Comparison of ENCODE assay signal across 1 cellular context in the genomic region with DNA sequence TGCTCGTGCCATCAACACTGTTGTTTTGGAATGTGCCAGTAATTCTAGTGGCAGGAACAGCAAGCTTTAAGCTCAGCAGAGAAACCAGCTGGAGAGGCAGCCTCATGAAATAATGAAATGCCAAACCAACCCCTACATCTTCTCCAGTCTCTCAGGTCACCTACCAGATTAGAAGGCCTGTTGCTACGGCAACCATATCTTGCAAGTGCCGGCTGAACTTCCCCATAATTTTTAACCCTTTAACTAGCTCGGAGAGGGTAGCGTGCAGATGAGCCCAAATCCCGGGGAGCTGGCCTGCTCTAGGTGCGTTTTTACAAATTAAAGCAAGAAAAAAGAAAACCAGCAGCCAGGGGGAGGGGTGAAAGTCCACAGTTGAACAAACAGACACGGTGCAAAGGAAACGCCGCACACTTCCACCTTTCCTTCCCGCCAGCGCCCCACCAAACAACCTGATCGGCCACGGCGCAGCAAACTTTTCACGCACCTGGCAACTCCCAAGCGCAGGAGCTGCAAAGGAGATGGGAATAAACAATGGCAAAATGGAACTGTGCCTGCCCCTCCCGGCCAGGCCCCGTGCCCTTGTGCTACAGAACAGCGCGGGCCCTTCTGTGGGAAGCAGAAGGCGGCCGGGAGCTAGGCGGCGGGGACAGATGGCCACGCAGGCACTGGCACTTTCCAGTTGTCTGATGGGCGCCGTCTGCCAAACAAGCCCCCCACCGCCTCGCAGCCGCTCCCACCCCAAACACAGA.
A peak's percentile ranks its signal among the peaks of the same experiment; 100 is the strongest.
TF ChIP-seq lines count a peak whose summit lies in the region.

No MANE protein-coding gene starts in this region.

TF ChIP-seq in HepG2, 621 proteins besides CTCF, POLR2A, EP300 and RAD21 (continued from another document and continues in another):
- TF ChIP-seq ZNF180 (CRISPR knock-in tag; IDR thresholded peaks at IDR 0.05; ENCODE audit: borderline replicate concordance, low read depth) (no peak), ELF3 (CRISPR knock-in tag; IDR thresholded peaks at IDR 0.05) (peak; percentile 20; the same call in 1 of the 2 replicates), KDM5B (CRISPR knock-in tag; IDR thresholded peaks at IDR 0.05; ENCODE audit: borderline replicate concordance) (peak; percentile 48; the same call in 1 of the 2 replicates), YEATS4 (CRISPR knock-in tag; IDR thresholded peaks at IDR 0.05; ENCODE audit: borderline replicate concordance) (peak; percentile 51; the same call in 1 of the 2 replicates), CREB1 (IDR thresholded peaks at IDR 0.05) (no peak), CREB1 (CRISPR knock-in tag; IDR thresholded peaks at IDR 0.05) (peak; percentile 18; the same call in 1 of the 2 replicates), MED8 (CRISPR knock-in tag; IDR thresholded peaks at IDR 0.05; ENCODE audit: insufficient replicate concordance) (no peak), ZNF556 (CRISPR knock-in tag; IDR thresholded peaks at IDR 0.05; ENCODE audit: borderline replicate concordance) (no peak), MTA1 (CRISPR knock-in tag; IDR thresholded peaks at IDR 0.05; ENCODE audit: borderline replicate concordance) (peak; percentile 78; the same call in 1 of the 2 replicates), ZNF224 (CRISPR knock-in tag; IDR thresholded peaks at IDR 0.05) (no peak), ZFAT (CRISPR knock-in tag; conservative IDR thresholded peaks at IDR 0.05) (no peak), KMT2A (CRISPR knock-in tag; IDR thresholded peaks at IDR 0.05) (peak; percentile 41; the same call in 1 of the 2 replicates), KDM5A (IDR thresholded peaks at IDR 0.05; ENCODE audit: borderline replicate concordance, low read length) (no peak), ZNF160 (CRISPR knock-in tag; IDR thresholded peaks at IDR 0.05) (no peak), ELF4 (CRISPR knock-in tag; IDR thresholded peaks at IDR 0.05; ENCODE audit: borderline replicate concordance) (no peak), HNF4A (CRISPR knock-in tag; IDR thresholded peaks at IDR 0.05) (peak; percentile 82), HDAC1 (CRISPR knock-in tag; IDR thresholded peaks at IDR 0.05) (peak; percentile 66), ZNF788 (CRISPR knock-in tag; IDR thresholded peaks at IDR 0.05; ENCODE audit: borderline replicate concordance) (peak; percentile 18; the same call in 1 of the 2 replicates), NR2F6 (IDR thresholded peaks at IDR 0.05) (no peak), NR2F6 (CRISPR knock-in tag; IDR thresholded peaks at IDR 0.05) (0 out of 2 replicates have a peak, but pooled peaks have one; percentile 30), ZNF432 (CRISPR knock-in tag; IDR thresholded peaks at IDR 0.05; ENCODE audit: borderline replicate concordance) (no peak), TBX2 (CRISPR knock-in tag; IDR thresholded peaks at IDR 0.05; ENCODE audit: borderline replicate concordance) (peak; percentile 53; the same call in 1 of the 2 replicates), EHMT2 (IDR thresholded peaks at IDR 0.05; ENCODE audit: borderline replicate concordance, low read depth, low read length) (no peak), ZNF225 (CRISPR knock-in tag; IDR thresholded peaks at IDR 0.05) (no peak), ISX (CRISPR knock-in tag; conservative IDR thresholded peaks at IDR 0.05) (no peak), RXRB (CRISPR knock-in tag; IDR thresholded peaks at IDR 0.05; ENCODE audit: borderline replicate concordance) (no peak), ZNF619 (CRISPR knock-in tag; IDR thresholded peaks at IDR 0.05) (no peak), ETV5 (CRISPR knock-in tag; IDR thresholded peaks at IDR 0.05; ENCODE audit: borderline replicate concordance) (peak; percentile 11; the same call in 1 of the 2 replicates), SPEN (CRISPR knock-in tag; IDR thresholded peaks at IDR 0.05; ENCODE audit: low read depth) (0 out of 2 replicates have a peak, but pooled peaks have one; percentile 26), MZF1 (CRISPR knock-in tag; IDR thresholded peaks at IDR 0.05; ENCODE audit: borderline replicate concordance) (no peak), ZNF282 (IDR thresholded peaks at IDR 0.05; ENCODE audit: partially characterized antibody) (no peak), WIZ (CRISPR knock-in tag; IDR thresholded peaks at IDR 0.05) (no peak)
- TF ChIP-seq, protein P1, sequence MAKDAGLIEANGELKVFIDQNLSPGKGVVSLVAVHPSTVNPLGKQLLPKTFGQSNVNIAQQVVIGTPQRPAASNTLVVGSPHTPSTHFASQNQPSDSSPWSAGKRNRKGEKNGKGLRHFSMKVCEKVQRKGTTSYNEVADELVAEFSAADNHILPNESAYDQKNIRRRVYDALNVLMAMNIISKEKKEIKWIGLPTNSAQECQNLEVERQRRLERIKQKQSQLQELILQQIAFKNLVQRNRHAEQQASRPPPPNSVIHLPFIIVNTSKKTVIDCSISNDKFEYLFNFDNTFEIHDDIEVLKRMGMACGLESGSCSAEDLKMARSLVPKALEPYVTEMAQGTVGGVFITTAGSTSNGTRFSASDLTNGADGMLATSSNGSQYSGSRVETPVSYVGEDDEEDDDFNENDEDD (CRISPR knock-in tag; IDR thresholded peaks at IDR 0.05; ENCODE audit: borderline replicate concordance), result peak; percentile 47; the same call in 1 of the 2 replicates
- TF ChIP-seq, protein P2, sequence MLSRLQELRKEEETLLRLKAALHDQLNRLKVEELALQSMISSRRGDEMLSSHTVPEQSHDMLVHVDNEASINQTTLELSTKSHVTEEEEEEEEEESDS (CRISPR knock-in tag; IDR thresholded peaks at IDR 0.05; ENCODE audit: borderline replicate concordance), result no peak
- TF ChIP-seq, protein P3, sequence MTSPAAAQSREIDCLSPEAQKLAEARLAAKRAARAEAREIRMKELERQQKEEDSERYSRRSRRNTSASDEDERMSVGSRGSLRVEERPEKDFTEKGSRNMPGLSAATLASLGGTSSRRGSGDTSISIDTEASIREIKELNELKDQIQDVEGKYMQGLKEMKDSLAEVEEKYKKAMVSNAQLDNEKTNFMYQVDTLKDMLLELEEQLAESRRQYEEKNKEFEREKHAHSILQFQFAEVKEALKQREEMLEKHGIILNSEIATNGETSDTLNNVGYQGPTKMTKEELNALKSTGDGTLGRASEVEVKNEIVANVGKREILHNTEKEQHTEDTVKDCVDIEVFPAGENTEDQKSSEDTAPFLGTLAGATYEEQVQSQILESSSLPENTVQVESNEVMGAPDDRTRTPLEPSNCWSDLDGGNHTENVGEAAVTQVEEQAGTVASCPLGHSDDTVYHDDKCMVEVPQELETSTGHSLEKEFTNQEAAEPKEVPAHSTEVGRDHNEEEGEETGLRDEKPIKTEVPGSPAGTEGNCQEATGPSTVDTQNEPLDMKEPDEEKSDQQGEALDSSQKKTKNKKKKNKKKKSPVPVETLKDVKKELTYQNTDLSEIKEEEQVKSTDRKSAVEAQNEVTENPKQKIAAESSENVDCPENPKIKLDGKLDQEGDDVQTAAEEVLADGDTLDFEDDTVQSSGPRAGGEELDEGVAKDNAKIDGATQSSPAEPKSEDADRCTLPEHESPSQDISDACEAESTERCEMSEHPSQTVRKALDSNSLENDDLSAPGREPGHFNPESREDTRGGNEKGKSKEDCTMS (CRISPR knock-in tag; conservative IDR thresholded peaks at IDR 0.05), result no peak
- TF ChIP-seq, protein P4, sequence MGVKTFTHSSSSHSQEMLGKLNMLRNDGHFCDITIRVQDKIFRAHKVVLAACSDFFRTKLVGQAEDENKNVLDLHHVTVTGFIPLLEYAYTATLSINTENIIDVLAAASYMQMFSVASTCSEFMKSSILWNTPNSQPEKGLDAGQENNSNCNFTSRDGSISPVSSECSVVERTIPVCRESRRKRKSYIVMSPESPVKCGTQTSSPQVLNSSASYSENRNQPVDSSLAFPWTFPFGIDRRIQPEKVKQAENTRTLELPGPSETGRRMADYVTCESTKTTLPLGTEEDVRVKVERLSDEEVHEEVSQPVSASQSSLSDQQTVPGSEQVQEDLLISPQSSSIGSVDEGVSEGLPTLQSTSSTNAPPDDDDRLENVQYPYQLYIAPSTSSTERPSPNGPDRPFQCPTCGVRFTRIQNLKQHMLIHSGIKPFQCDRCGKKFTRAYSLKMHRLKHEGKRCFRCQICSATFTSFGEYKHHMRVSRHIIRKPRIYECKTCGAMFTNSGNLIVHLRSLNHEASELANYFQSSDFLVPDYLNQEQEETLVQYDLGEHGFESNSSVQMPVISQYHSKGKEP (CRISPR knock-in tag; IDR thresholded peaks at IDR 0.05), result no peak
- TF ChIP-seq, protein P5, sequence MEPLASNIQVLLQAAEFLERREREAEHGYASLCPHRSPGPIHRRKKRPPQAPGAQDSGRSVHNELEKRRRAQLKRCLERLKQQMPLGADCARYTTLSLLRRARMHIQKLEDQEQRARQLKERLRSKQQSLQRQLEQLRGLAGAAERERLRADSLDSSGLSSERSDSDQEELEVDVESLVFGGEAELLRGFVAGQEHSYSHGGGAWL (CRISPR knock-in tag; IDR thresholded peaks at IDR 0.05), result no peak
- TF ChIP-seq, protein P6, sequence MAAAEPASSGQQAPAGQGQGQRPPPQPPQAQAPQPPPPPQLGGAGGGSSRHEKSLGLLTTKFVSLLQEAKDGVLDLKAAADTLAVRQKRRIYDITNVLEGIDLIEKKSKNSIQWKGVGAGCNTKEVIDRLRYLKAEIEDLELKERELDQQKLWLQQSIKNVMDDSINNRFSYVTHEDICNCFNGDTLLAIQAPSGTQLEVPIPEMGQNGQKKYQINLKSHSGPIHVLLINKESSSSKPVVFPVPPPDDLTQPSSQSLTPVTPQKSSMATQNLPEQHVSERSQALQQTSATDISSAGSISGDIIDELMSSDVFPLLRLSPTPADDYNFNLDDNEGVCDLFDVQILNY (CRISPR knock-in tag; conservative IDR thresholded peaks at IDR 0.05), result 0 out of 2 replicates have a peak, but pooled peaks have one; percentile 24
- TF ChIP-seq, protein P7, sequence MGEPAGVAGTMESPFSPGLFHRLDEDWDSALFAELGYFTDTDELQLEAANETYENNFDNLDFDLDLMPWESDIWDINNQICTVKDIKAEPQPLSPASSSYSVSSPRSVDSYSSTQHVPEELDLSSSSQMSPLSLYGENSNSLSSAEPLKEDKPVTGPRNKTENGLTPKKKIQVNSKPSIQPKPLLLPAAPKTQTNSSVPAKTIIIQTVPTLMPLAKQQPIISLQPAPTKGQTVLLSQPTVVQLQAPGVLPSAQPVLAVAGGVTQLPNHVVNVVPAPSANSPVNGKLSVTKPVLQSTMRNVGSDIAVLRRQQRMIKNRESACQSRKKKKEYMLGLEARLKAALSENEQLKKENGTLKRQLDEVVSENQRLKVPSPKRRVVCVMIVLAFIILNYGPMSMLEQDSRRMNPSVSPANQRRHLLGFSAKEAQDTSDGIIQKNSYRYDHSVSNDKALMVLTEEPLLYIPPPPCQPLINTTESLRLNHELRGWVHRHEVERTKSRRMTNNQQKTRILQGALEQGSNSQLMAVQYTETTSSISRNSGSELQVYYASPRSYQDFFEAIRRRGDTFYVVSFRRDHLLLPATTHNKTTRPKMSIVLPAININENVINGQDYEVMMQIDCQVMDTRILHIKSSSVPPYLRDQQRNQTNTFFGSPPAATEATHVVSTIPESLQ (CRISPR knock-in tag; conservative IDR thresholded peaks at IDR 0.05), result no peak
- TF ChIP-seq, protein P8, sequence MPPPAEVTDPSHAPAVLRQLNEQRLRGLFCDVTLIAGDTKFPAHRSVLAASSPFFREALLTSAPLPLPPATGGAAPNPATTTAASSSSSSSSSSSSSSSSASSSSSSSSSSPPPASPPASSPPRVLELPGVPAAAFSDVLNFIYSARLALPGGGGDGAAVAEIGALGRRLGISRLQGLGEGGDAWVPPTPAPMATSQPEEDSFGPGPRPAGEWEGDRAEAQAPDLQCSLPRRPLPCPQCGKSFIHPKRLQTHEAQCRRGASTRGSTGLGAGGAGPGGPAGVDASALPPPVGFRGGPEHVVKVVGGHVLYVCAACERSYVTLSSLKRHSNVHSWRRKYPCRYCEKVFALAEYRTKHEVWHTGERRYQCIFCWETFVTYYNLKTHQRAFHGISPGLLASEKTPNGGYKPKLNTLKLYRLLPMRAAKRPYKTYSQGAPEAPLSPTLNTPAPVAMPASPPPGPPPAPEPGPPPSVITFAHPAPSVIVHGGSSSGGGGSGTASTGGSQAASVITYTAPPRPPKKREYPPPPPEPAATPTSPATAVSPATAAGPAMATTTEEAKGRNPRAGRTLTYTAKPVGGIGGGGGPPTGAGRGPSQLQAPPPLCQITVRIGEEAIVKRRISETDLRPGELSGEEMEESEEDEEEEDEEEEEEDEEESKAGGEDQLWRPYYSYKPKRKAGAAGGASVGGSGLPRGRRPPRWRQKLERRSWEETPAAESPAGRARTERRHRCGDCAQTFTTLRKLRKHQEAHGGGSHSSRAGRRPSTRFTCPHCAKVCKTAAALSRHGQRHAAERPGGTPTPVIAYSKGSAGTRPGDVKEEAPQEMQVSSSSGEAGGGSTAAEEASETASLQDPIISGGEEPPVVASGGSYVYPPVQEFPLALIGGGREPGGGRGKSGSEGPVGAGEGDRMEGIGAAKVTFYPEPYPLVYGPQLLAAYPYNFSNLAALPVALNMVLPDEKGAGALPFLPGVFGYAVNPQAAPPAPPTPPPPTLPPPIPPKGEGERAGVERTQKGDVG (CRISPR knock-in tag; IDR thresholded peaks at IDR 0.05; ENCODE audit: borderline replicate concordance), result no peak; the same call in 1 of the 2 replicates
- TF ChIP-seq, protein P9, sequence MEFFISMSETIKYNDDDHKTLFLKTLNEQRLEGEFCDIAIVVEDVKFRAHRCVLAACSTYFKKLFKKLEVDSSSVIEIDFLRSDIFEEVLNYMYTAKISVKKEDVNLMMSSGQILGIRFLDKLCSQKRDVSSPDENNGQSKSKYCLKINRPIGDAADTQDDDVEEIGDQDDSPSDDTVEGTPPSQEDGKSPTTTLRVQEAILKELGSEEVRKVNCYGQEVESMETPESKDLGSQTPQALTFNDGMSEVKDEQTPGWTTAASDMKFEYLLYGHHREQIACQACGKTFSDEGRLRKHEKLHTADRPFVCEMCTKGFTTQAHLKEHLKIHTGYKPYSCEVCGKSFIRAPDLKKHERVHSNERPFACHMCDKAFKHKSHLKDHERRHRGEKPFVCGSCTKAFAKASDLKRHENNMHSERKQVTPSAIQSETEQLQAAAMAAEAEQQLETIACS (CRISPR knock-in tag; IDR thresholded peaks at IDR 0.05), result no peak
- TF ChIP-seq, protein P10, sequence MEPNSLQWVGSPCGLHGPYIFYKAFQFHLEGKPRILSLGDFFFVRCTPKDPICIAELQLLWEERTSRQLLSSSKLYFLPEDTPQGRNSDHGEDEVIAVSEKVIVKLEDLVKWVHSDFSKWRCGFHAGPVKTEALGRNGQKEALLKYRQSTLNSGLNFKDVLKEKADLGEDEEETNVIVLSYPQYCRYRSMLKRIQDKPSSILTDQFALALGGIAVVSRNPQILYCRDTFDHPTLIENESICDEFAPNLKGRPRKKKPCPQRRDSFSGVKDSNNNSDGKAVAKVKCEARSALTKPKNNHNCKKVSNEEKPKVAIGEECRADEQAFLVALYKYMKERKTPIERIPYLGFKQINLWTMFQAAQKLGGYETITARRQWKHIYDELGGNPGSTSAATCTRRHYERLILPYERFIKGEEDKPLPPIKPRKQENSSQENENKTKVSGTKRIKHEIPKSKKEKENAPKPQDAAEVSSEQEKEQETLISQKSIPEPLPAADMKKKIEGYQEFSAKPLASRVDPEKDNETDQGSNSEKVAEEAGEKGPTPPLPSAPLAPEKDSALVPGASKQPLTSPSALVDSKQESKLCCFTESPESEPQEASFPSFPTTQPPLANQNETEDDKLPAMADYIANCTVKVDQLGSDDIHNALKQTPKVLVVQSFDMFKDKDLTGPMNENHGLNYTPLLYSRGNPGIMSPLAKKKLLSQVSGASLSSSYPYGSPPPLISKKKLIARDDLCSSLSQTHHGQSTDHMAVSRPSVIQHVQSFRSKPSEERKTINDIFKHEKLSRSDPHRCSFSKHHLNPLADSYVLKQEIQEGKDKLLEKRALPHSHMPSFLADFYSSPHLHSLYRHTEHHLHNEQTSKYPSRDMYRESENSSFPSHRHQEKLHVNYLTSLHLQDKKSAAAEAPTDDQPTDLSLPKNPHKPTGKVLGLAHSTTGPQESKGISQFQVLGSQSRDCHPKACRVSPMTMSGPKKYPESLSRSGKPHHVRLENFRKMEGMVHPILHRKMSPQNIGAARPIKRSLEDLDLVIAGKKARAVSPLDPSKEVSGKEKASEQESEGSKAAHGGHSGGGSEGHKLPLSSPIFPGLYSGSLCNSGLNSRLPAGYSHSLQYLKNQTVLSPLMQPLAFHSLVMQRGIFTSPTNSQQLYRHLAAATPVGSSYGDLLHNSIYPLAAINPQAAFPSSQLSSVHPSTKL (CRISPR knock-in tag; IDR thresholded peaks at IDR 0.05), result peak; percentile 40; the same call in 1 of the 2 replicates
